ENCODE assay signal across 2 cellular contexts in the genomic region with DNA sequence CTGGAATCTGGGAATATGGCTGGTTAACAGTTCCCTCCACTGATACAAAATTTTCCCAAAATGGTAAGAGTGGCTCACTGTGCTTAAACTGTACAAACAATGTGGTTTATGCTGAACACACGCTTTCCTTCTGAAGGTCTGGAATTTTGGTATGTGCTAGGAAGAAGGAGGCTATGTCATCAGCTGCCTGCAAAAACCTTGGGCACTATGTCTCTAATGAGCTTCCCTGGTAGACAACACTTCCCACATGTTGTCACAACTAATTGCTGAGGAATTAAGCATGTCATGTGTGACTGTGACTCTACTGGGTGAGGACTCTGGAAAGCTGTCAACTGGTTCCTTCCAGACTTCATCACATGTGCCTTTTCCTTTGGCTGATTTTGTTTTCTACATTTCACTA.
TF ChIP-seq lines count a peak whose summit lies in the region.

No MANE protein-coding gene starts in this region.

TF ChIP-seq in SK-N-SH treated with all-trans-retinoic acid at 6 μM for 48 hours, 23 proteins besides CTCF, POLR2A, EP300 and RAD21:
- TF ChIP-seq, protein P1, sequence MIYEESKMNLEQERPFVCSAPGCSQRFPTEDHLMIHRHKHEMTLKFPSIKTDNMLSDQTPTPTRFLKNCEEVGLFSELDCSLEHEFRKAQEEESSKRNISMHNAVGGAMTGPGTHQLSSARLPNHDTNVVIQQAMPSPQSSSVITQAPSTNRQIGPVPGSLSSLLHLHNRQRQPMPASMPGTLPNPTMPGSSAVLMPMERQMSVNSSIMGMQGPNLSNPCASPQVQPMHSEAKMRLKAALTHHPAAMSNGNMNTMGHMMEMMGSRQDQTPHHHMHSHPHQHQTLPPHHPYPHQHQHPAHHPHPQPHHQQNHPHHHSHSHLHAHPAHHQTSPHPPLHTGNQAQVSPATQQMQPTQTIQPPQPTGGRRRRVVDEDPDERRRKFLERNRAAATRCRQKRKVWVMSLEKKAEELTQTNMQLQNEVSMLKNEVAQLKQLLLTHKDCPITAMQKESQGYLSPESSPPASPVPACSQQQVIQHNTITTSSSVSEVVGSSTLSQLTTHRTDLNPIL (CRISPR knock-in tag; IDR thresholded peaks at IDR 0.05; ENCODE audit: low read depth) = no peak
- no peak for TF ChIP-seq CSDC2 (CRISPR knock-in tag; IDR thresholded peaks at IDR 0.05)
- TF ChIP-seq TCF4 (CRISPR knock-in tag; IDR thresholded peaks at IDR 0.05; ENCODE audit: borderline replicate concordance) = no peak
- no peak for TF ChIP-seq ESRRG (CRISPR knock-in tag; IDR thresholded peaks at IDR 0.05)
- TF ChIP-seq, protein P2, sequence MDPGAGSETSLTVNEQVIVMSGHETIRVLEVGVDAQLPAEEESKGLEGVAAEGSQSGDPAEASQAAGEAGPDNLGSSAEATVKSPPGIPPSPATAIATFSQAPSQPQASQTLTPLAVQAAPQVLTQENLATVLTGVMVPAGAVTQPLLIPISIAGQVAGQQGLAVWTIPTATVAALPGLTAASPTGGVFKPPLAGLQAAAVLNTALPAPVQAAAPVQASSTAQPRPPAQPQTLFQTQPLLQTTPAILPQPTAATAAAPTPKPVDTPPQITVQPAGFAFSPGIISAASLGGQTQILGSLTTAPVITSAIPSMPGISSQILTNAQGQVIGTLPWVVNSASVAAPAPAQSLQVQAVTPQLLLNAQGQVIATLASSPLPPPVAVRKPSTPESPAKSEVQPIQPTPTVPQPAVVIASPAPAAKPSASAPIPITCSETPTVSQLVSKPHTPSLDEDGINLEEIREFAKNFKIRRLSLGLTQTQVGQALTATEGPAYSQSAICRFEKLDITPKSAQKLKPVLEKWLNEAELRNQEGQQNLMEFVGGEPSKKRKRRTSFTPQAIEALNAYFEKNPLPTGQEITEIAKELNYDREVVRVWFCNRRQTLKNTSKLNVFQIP (CRISPR knock-in tag; IDR thresholded peaks at IDR 0.05; ENCODE audit: borderline replicate concordance, low read depth) = no peak
- no peak for TF ChIP-seq ZFP30 (CRISPR knock-in tag; IDR thresholded peaks at IDR 0.05)
- TF ChIP-seq ARNTL (CRISPR knock-in tag; IDR thresholded peaks at IDR 0.05; ENCODE audit: borderline replicate concordance, low read depth) = no peak
- no peak for TF ChIP-seq ZNF8 (CRISPR knock-in tag; IDR thresholded peaks at IDR 0.05)
- TF ChIP-seq TOX (CRISPR knock-in tag; IDR thresholded peaks at IDR 0.05; ENCODE audit: borderline replicate concordance) = no peak
- TF ChIP-seq OSR1 (CRISPR knock-in tag; IDR thresholded peaks at IDR 0.05) = no peak
- TF ChIP-seq GLIS3 (CRISPR knock-in tag; IDR thresholded peaks at IDR 0.05) = no peak
- no peak for TF ChIP-seq ZFP3 (CRISPR knock-in tag; IDR thresholded peaks at IDR 0.05)
- no peak for TF ChIP-seq ZNF565 (CRISPR knock-in tag; conservative IDR thresholded peaks at IDR 0.05; ENCODE audit: low read depth)
- TF ChIP-seq SNAI2 (CRISPR knock-in tag; IDR thresholded peaks at IDR 0.05) = no peak
- no peak for TF ChIP-seq PPARA (CRISPR knock-in tag; IDR thresholded peaks at IDR 0.05; ENCODE audit: borderline replicate concordance)
- TF ChIP-seq, protein P3, sequence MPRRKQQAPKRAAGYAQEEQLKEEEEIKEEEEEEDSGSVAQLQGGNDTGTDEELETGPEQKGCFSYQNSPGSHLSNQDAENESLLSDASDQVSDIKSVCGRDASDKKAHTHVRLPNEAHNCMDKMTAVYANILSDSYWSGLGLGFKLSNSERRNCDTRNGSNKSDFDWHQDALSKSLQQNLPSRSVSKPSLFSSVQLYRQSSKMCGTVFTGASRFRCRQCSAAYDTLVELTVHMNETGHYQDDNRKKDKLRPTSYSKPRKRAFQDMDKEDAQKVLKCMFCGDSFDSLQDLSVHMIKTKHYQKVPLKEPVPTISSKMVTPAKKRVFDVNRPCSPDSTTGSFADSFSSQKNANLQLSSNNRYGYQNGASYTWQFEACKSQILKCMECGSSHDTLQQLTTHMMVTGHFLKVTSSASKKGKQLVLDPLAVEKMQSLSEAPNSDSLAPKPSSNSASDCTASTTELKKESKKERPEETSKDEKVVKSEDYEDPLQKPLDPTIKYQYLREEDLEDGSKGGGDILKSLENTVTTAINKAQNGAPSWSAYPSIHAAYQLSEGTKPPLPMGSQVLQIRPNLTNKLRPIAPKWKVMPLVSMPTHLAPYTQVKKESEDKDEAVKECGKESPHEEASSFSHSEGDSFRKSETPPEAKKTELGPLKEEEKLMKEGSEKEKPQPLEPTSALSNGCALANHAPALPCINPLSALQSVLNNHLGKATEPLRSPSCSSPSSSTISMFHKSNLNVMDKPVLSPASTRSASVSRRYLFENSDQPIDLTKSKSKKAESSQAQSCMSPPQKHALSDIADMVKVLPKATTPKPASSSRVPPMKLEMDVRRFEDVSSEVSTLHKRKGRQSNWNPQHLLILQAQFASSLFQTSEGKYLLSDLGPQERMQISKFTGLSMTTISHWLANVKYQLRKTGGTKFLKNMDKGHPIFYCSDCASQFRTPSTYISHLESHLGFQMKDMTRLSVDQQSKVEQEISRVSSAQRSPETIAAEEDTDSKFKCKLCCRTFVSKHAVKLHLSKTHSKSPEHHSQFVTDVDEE (CRISPR knock-in tag; IDR thresholded peaks at IDR 0.05) = no peak
- TF ChIP-seq ISL1 (CRISPR knock-in tag; IDR thresholded peaks at IDR 0.05) = no peak

TF ChIP-seq in SK-N-SH, 30 proteins besides CTCF, POLR2A, EP300 and RAD21:
- no peak for TF ChIP-seq GATA2 (CRISPR knock-in tag; IDR thresholded peaks at IDR 0.05)
